ENCODE assay signal across 34 cellular contexts in genomic region chr13:92553470-92554114, GRCh38.
"Had no signal": no experiment of that assay in that cellular context is flagged by ENCODE, and none has a peak within 500 bp of the region (broad histone marks: within the 10 kb centered on the region; RNA-seq: fewer than 3 reads in every experiment).

No MANE protein-coding gene starts in this region.

- H3K27me3 ChIP-seq: MG63 had no signal

- DNase-seq: Karpas-422, Kasumi-1, MG63, MM.1S, MV-4-11, NCI-H1048, NCI-H1092, NCI-H1092 treated with DMSO at 0.1 percent for 48 hours, NCI-H1105, NCI-H1105 treated with DMSO at 0.1 percent for 48 hours, NCI-H1417, NCI-H1417 treated with DMSO at 0.1 percent for 48 hours, NCI-H1436, NCI-H1436 treated with DMSO at 0.1 percent for 48 hours, NCI-H146, NCI-H1694, NCI-H1694 treated with DMSO at 0.1 percent for 48 hours, NCI-H187, NCI-H187 treated with DMSO at 0.1 percent for 48 hours, NCI-H1930, NCI-H2029, NCI-H2029 treated with DMSO at 0.1 percent for 48 hours, NCI-H2081, NCI-H2081 treated with DMSO at 0.1 percent for 48 hours, NCI-H2107, NCI-H2171, NCI-H2171 treated with DMSO at 0.1 percent for 48 hours, NCI-H2227 treated with DMSO at 0.1 percent for 48 hours, NCI-H226, NCI-H345, NCI-H446, NCI-H446 treated with DMSO at 0.1 percent for 48 hours, NCI-H510A, NCI-H510A treated with DMSO at 0.1 percent for 48 hours had no signal

- H3K4me3 ChIP-seq: MG63 had no signal

- H3K36me3 ChIP-seq: MG63 had no signal

- H3K9me3 ChIP-seq: MG63 had no signal
